1 cellular context compared by ENCODE assay signal in the genomic region with DNA sequence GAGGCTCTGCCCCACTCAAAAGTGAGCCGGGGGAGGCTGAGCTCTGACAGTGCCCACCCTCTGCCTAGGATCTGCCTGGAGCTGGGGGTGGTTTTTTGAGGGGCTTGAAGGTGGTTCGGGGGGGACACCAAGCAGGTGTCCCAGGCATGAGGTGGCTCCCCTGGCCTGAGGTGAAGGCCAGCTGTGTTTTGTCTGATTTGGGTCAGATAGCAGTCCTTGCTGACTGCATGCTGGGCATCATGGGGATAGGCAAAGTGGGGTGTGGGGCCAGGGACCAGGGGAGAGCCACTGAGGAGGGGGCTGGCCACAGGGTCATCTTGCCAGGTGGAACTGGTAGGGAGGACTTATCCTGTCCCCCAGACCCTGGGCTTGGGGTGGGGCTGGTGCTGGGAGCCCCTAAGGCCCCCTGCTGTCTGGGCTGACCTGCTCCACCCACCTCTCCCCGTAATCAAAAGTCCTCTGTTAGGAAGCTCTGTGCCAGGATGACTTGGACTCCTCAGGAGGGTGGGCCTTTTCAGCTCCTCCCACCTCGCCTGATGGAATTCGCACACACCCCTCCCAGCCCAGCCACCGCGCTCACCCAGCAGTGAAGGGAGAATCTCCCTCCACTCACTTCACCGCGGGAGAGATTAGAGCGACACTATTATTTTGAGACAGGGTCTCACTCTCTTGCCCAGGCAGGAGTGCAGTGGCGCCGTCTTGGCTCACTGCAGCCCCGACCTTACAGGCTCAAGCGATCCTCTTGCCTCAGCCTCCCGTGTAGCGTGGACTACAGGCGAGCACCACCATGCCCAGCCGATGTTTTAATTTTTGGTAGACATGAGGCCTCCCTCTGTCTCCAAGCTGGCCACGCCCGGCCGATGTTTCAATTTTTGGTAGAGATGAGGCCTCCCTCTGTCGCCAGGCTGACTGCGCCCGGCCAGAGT.
TF ChIP-seq lines count a peak whose summit lies in the region.

No MANE protein-coding gene starts in this region.

TF ChIP-seq in H1, 55 proteins besides CTCF, POLR2A, EP300 and RAD21:
- TF ChIP-seq KDM1A (IDR thresholded peaks at IDR 0.05; ENCODE audit: borderline replicate concordance, low read length) (peak; percentile 86), PHF8 (conservative IDR thresholded peaks at IDR 0.05; ENCODE audit: low read depth, low read length) (no peak; the same call in 1 of the 2 replicates), CTBP2 (IDR thresholded peaks at IDR 0.05; ENCODE audit: borderline replicate concordance, insufficient read depth, insufficient read length, low read length) (no peak), NRF1 (IDR thresholded peaks at IDR 0.05; ENCODE audit: low read depth, low read length) (no peak), CBX8 (IDR thresholded peaks at IDR 0.05; ENCODE audit: borderline replicate concordance, low read depth, low read length) (no peak), ASH2L (IDR thresholded peaks at IDR 0.05; ENCODE audit: low read length) (peak; percentile 80), CREB1 (IDR thresholded peaks at IDR 0.05) (no peak), POU5F1 (IDR thresholded peaks at IDR 0.05; ENCODE audit: low read depth, low read length) (no peak), SRF (IDR thresholded peaks at IDR 0.05; ENCODE audit: low read depth, low read length) (no peak), HDAC2 (IDR thresholded peaks at IDR 0.05; ENCODE audit: borderline replicate concordance in 1 of 2, low read depth in 2 of 2, low read length in 2 of 2) (peak in 1 of 2 experiments; percentile 64; a peak in 1 of 4 replicates), GABPA (IDR thresholded peaks at IDR 0.05; ENCODE audit: borderline replicate concordance, insufficient read depth, low read length) (no peak), POLR2AphosphoS5 (IDR thresholded peaks at IDR 0.05; ENCODE audit: low read depth, low read length) (peak; percentile 46; the same call in 1 of the 2 replicates), SP1 (IDR thresholded peaks at IDR 0.05; ENCODE audit: low read depth, low read length) (no peak)
- TF ChIP-seq, protein P1, sequence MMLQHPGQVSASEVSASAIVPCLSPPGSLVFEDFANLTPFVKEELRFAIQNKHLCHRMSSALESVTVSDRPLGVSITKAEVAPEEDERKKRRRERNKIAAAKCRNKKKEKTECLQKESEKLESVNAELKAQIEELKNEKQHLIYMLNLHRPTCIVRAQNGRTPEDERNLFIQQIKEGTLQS (IDR thresholded peaks at IDR 0.05; ENCODE audit: insufficient read depth, low read depth, low read length) = no peak
- TF ChIP-seq, protein P2, sequence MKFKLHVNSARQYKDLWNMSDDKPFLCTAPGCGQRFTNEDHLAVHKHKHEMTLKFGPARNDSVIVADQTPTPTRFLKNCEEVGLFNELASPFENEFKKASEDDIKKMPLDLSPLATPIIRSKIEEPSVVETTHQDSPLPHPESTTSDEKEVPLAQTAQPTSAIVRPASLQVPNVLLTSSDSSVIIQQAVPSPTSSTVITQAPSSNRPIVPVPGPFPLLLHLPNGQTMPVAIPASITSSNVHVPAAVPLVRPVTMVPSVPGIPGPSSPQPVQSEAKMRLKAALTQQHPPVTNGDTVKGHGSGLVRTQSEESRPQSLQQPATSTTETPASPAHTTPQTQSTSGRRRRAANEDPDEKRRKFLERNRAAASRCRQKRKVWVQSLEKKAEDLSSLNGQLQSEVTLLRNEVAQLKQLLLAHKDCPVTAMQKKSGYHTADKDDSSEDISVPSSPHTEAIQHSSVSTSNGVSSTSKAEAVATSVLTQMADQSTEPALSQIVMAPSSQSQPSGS (IDR thresholded peaks at IDR 0.05; ENCODE audit: low read length) = no peak
- TF ChIP-seq, protein P3, sequence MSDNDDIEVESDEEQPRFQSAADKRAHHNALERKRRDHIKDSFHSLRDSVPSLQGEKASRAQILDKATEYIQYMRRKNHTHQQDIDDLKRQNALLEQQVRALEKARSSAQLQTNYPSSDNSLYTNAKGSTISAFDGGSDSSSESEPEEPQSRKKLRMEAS (IDR thresholded peaks at IDR 0.05) = no peak
